In genomic region chr1:193310569-193310968, GRCh38 we compare ENCODE assay signal across 17 cellular contexts.
DNase-seq lines count a peak whose midpoint lies in the region; ATAC-seq lines count a peak whose summit lies in the region.
"Had no signal": no experiment of that assay in that cellular context is flagged by ENCODE, and none has a peak within 500 bp of the region (broad histone marks: within the 10 kb centered on the region; RNA-seq: fewer than 3 reads in every experiment).

No MANE protein-coding gene starts in this region.

- H3K27ac ChIP-seq in CD4-positive, CD25-positive, alpha-beta regulatory T cell (ENCODE audit: insufficient read depth, low read length, poor library complexity, severe bottlenecking) = no peak overlapping the region

- H3K27ac Mint-ChIP-seq in CD4-positive, CD25-positive, alpha-beta regulatory T cell = peak overlapping the region in 1 of 3 donors; percentile 27
- H3K27ac Mint-ChIP-seq in activated T-helper 17 cell treated with anti-CD3 and anti-CD28 coated beads, Interleukin-2, amount 50 U/mL, for 72 hours = peak overlapping the region; percentile 1
- peak overlapping the region in 4 of 10 donors; percentile 0 to 45 (median 2) for H3K27ac Mint-ChIP-seq in naive thymus-derived CD8-positive, alpha-beta T cell
- H3K27ac Mint-ChIP-seq: H9 had no signal

- H3K27me3 ChIP-seq in CD4-positive, CD25-positive, alpha-beta regulatory T cell (ENCODE audit: control insufficient read depth, insufficient read depth, low read length) = no peaks in the 10 kb centered on the region

- no peak for DNase-seq in CD4-positive, CD25-positive, alpha-beta regulatory T cell
- DNase-seq in NCI-H1092 (lab: John Stamatoyannopoulos, UW) (peak; percentile 96), NCI-H2196 (lab: John Stamatoyannopoulos, UW; ENCODE audit: unreplicated experiment) (peak; percentile 67)
- no peak for DNase-seq in naive thymus-derived CD8-positive, alpha-beta T cell
- DNase-seq in stimulated activated CD4-positive, alpha-beta T cell treated with anti-CD3 and anti-CD28 coated beads, Interleukin-4, amount 100 ng/mL, for 24 hours = no peak
- DNase-seq: activated naive CD8-positive, alpha-beta T cell treated with anti-CD3 and anti-CD28 coated beads, Interleukin-2, amount 10 ng/mL, durations not matched to agents 7 days and 5 days; activated T-cell treated with anti-CD3 and anti-CD28 coated beads, Interleukin-2, amount 50 U/mL, for 4 hours; CD4-positive, alpha-beta T cell; H9; kidney glomerular epithelial cell; occipital lobe; stimulated activated naive CD4-positive, alpha-beta T cell had no signal

- H3K27me3 Mint-ChIP-seq in CD4-positive, CD25-positive, alpha-beta regulatory T cell = no peaks in the 10 kb centered on the region
- no peaks in the 10 kb centered on the region for H3K27me3 Mint-ChIP-seq in activated T-helper 17 cell treated with anti-CD3 and anti-CD28 coated beads, Interleukin-2, amount 50 U/mL, for 72 hours
- H3K27me3 Mint-ChIP-seq in naive thymus-derived CD8-positive, alpha-beta T cell = no peaks in the 10 kb centered on the region
- H3K27me3 Mint-ChIP-seq: activated naive CD8-positive, alpha-beta T cell treated with anti-CD3 and anti-CD28 coated beads, Interleukin-2, amount 10 ng/mL, durations not matched to agents 7 days and 5 days; CD4-positive, alpha-beta T cell had no signal

- H3K4me1 ChIP-seq in CD4-positive, CD25-positive, alpha-beta regulatory T cell (ENCODE audit: control insufficient read depth, insufficient read depth, low read length, poor library complexity, severe bottlenecking) = peaks cover 11% of the 10 kb centered on the region

- peak overlapping the region in 2 of 4 donors; percentile 4 to 13 for H3K4me3 Mint-ChIP-seq in CD4-positive, CD25-positive, alpha-beta regulatory T cell
- peak overlapping the region; percentile 1 for H3K4me3 Mint-ChIP-seq in activated T-helper 17 cell treated with anti-CD3 and anti-CD28 coated beads, Interleukin-2, amount 50 U/mL, for 72 hours
- H3K4me3 Mint-ChIP-seq in naive thymus-derived CD8-positive, alpha-beta T cell = peak overlapping the region in 2 of 10 donors; percentile 1 to 21
- H3K4me3 Mint-ChIP-seq: activated naive CD8-positive, alpha-beta T cell treated with anti-CD3 and anti-CD28 coated beads, Interleukin-2, amount 10 ng/mL, durations not matched to agents 7 days and 5 days; activated T-cell treated with anti-CD3 and anti-CD28 coated beads, Interleukin-2, amount 50 U/mL, for 4 hours; CD4-positive, alpha-beta T cell; H9; mesothelial cell of epicardium had no signal

- H3K36me3 ChIP-seq in CD4-positive, CD25-positive, alpha-beta regulatory T cell (ENCODE audit: control insufficient read depth, insufficient read depth, low read length) = no peaks in the 10 kb centered on the region

- ATAC-seq in CD4-positive, CD25-positive, alpha-beta regulatory T cell (ENCODE audit: low read depth in 2 of 2) = no peak
- no peak for ATAC-seq in activated T-helper 17 cell treated with anti-CD3 and anti-CD28 coated beads, Interleukin-2, amount 50 U/mL, for 72 hours (replicated peaks)
- ATAC-seq in GM18519 (IDR thresholded peaks at IDR 0.05; ENCODE audit: low FRiP score, unreplicated experiment) = no peak
- ATAC-seq in naive thymus-derived CD8-positive, alpha-beta T cell = no peak
- ATAC-seq in GM21717 (IDR thresholded peaks at IDR 0.05; ENCODE audit: unreplicated experiment) = no peak
- ATAC-seq: activated T-cell treated with anti-CD3 and anti-CD28 coated beads, Interleukin-2, amount 50 U/mL, for 4 hours had no signal

- H3K4me3 ChIP-seq in CD4-positive, CD25-positive, alpha-beta regulatory T cell (ENCODE audit: low read depth, low read length) = peak overlapping the region; percentile 33
- H3K4me3 ChIP-seq: smooth muscle cell had no signal

- H3K9me3 Mint-ChIP-seq in CD4-positive, CD25-positive, alpha-beta regulatory T cell = peaks cover 0 to 3% (median 0%) of the 10 kb centered on the region in 7 donors
- H3K9me3 Mint-ChIP-seq in activated T-helper 17 cell treated with anti-CD3 and anti-CD28 coated beads, Interleukin-2, amount 50 U/mL, for 72 hours = no peaks in the 10 kb centered on the region
- H3K9me3 Mint-ChIP-seq in naive thymus-derived CD8-positive, alpha-beta T cell = no peaks in the 10 kb centered on the region
- H3K9me3 Mint-ChIP-seq: activated naive CD8-positive, alpha-beta T cell treated with anti-CD3 and anti-CD28 coated beads, Interleukin-2, amount 10 ng/mL, durations not matched to agents 7 days and 5 days; activated T-cell treated with anti-CD3 and anti-CD28 coated beads, Interleukin-2, amount 50 U/mL, for 4 hours; CD4-positive, alpha-beta T cell; H9; mesothelial cell of epicardium had no signal

- POLR2A ChIA-PET in naive thymus-derived CD8-positive, alpha-beta T cell (lab: Charles Lee) = interaction anchor here (0.5 kb wide), 1 partner anchor 767 kb away, joined by 3 read pairs; no protein-coding TSS in a partner anchor

- H3K36me3 Mint-ChIP-seq in CD4-positive, CD25-positive, alpha-beta regulatory T cell = no peaks in the 10 kb centered on the region
- no peaks in the 10 kb centered on the region for H3K36me3 Mint-ChIP-seq in activated T-helper 17 cell treated with anti-CD3 and anti-CD28 coated beads, Interleukin-2, amount 50 U/mL, for 72 hours (ENCODE audit: low read depth)
- no peaks in the 10 kb centered on the region for H3K36me3 Mint-ChIP-seq in naive thymus-derived CD8-positive, alpha-beta T cell
- H3K36me3 Mint-ChIP-seq: activated naive CD8-positive, alpha-beta T cell treated with anti-CD3 and anti-CD28 coated beads, Interleukin-2, amount 10 ng/mL, durations not matched to agents 7 days and 5 days; mesothelial cell of epicardium had no signal

- H3K4me1 Mint-ChIP-seq in CD4-positive, CD25-positive, alpha-beta regulatory T cell = peaks cover 12 to 24% (median 15%) of the 10 kb centered on the region in 4 donors
- peaks cover 13% of the 10 kb centered on the region for H3K4me1 Mint-ChIP-seq in activated T-helper 17 cell treated with anti-CD3 and anti-CD28 coated beads, Interleukin-2, amount 50 U/mL, for 72 hours
- peaks cover 11 to 18% (median 17%) of the 10 kb centered on the region in 4 donors for H3K4me1 Mint-ChIP-seq in naive thymus-derived CD8-positive, alpha-beta T cell
- H3K4me1 Mint-ChIP-seq: H9 had no signal

- no peaks in the 10 kb centered on the region for H3K9me3 ChIP-seq in CD4-positive, CD25-positive, alpha-beta regulatory T cell (ENCODE audit: control insufficient read depth in 2 of 2, low read length in 2 of 2)

Comparison
In these comparisons a context has a peak if more than half of its experiments do, and no peak if none do; other contexts are left out.
1. DNase-seq: peak in NCI-H1092 (single experiment) and NCI-H2196 (single experiment); none in CD4-positive, CD25-positive, alpha-beta regulatory T cell (0 of 3), naive thymus-derived CD8-positive, alpha-beta T cell (0 of 10) and stimulated activated CD4-positive, alpha-beta T cell treated with anti-CD3 and anti-CD28 coated beads, Interleukin-4, amount 100 ng/mL, for 24 hours (single experiment).